Comparison of ENCODE assay signal across 9 cellular contexts in genomic region chr14:21158175-21158574, GRCh38. TPM values are rescaled to one million over a fixed set of nuclear protein-coding genes. Genes with fewer than 3 reads are reported as not detected.
"Had no signal": no experiment of that assay in that cellular context is flagged by ENCODE, and none has a peak within 500 bp of the region (broad histone marks: within the 10 kb centered on the region; RNA-seq: fewer than 3 reads in every experiment).

No MANE protein-coding gene starts in this region.

RNA-seq across cellular contexts. Expression of gene OR5AU1, which starts 2.3 kb away (rescaled TPM):
- total RNA-seq: activated CD4-positive, alpha-beta memory T cell treated with anti-CD3 and anti-CD28 coated beads for 36 hours; activated CD4-positive, alpha-beta T cell treated with anti-CD3 and anti-CD28 coated beads, Interleukin-2, amount 10 ng/mL, durations not matched to agents 7 days and 5 days; activated naive CD4-positive, alpha-beta T cell treated with anti-CD3 and anti-CD28 coated beads, Interleukin-2, amount 50 U/mL, for 72 hours; activated T-cell treated with anti-CD3 and anti-CD28 coated beads, Interleukin-2, amount 50 U/mL, for 4 hours; breast epithelium; PC-3; SJCRH30; T-helper 2 cell treated with Interferon-gamma antibody and Interleukin-4, amounts not matched to agents 100 ng/mL and 5 ng/mL, for 36 hours had no signal
- polyA plus RNA-seq: SK-N-SH had no signal

RNA-seq across cellular contexts. Expression of gene TMEM253, which starts 57.3 kb away (rescaled TPM):
- total RNA-seq: activated CD4-positive, alpha-beta memory T cell treated with anti-CD3 and anti-CD28 coated beads for 36 hours; activated CD4-positive, alpha-beta T cell treated with anti-CD3 and anti-CD28 coated beads, Interleukin-2, amount 10 ng/mL, durations not matched to agents 7 days and 5 days; activated T-cell treated with anti-CD3 and anti-CD28 coated beads, Interleukin-2, amount 50 U/mL, for 4 hours; PC-3; SJCRH30; T-helper 2 cell treated with Interferon-gamma antibody and Interleukin-4, amounts not matched to agents 100 ng/mL and 5 ng/mL, for 36 hours had no signal
